Comparison of ENCODE assay signal across 8 cellular contexts in genomic region chr10:120600871-120601644, GRCh38.
A peak's percentile ranks its signal among the peaks of the same experiment; 100 is the strongest.
DNase-seq lines count a peak whose midpoint lies in the region; ATAC-seq and TF ChIP-seq lines count a peak whose summit lies in the region.

No MANE protein-coding gene starts in this region.

- H3K9me3 Mint-ChIP-seq in Calu3 (ENCODE audit: low read depth, unreplicated experiment) = no peaks in the 10 kb centered on the region

- H3K36me3 ChIP-seq in H7 (replicated peaks; ENCODE audit: control insufficient read depth, insufficient read depth, low read length) = no peaks in the 10 kb centered on the region
- no peaks in the 10 kb centered on the region for H3K36me3 ChIP-seq in kidney epithelial cell (ENCODE audit: control insufficient read depth, insufficient read depth, low read length)
- H3K36me3 ChIP-seq in spleen = no peaks in the 10 kb centered on the region

- no peak overlapping the region for H3K27ac ChIP-seq in spleen

- no TSS peak for BruUV-seq in Calu3 (replicated peaks; lab: Mats Ljungman, UMichigan)

- intact Hi-C loops in Calu3 (cut with micrococcal nuclease; ENCODE audit: unreplicated experiment) = loop anchor here (10.0 kb wide), 1 partner anchor 176 kb away; no protein-coding TSS in a partner anchor
- intact Hi-C loops in spleen (cut with DNase I; ENCODE audit: low total_unique reads) = no loop called here

- H3K27me3 ChIP-seq in H7 (ENCODE audit: control insufficient read depth, insufficient read depth, low read length) (no peaks in the 10 kb centered on the region), kidney epithelial cell (ENCODE audit: control insufficient read depth, insufficient read depth, low read length) (no peaks in the 10 kb centered on the region), spleen (replicated peaks in 1 of 7) (peaks cover 0 to 10% (median 0%) of the 10 kb centered on the region in 7 donors)

- CTCF ChIA-PET in Calu3 (lab: Charles Lee) = no interaction called here

- no peak for TF ChIP-seq POLR2A in spleen (IDR thresholded peaks at IDR 0.05)

- no peaks in the 10 kb centered on the region for H3K36me3 Mint-ChIP-seq in Calu3 (ENCODE audit: insufficient read depth, unreplicated experiment)

- H3K4me3 ChIP-seq in H7 (ENCODE audit: insufficient read depth, low read depth, low read length) = no peak overlapping the region
- no peak overlapping the region for H3K4me3 ChIP-seq in kidney epithelial cell (ENCODE audit: low read depth, low read length)
- H3K4me3 ChIP-seq in spleen = no peak overlapping the region

- TF ChIP-seq CTCF in Calu3 (IDR thresholded peaks at IDR 0.05; ENCODE audit: unreplicated experiment) (no peak), kidney epithelial cell (IDR thresholded peaks at IDR 0.05; ENCODE audit: insufficient read depth, low read length, poor library complexity, severe bottlenecking) (peak; percentile 70), spleen (IDR thresholded peaks at IDR 0.05 in 8 of 11, conservative IDR thresholded peaks at IDR 0.05 in 3 of 11) (no peak)

- peak; percentile 91 for ATAC-seq in SK-N-SH treated with all-trans-retinoic acid at 6 μM for 48 hours

- no peaks in the 10 kb centered on the region for H3K4me1 Mint-ChIP-seq in Calu3 (ENCODE audit: low read depth, unreplicated experiment)

- DNase-seq in Calu3 (peak; percentile 28), H7 (peak; percentile 66), kidney epithelial cell (ENCODE audit: low read depth) (no peak), NCI-H187 treated with DMSO at 0.1 percent for 48 hours (lab: John Stamatoyannopoulos, UW) (no peak), Kasumi-1 (lab: John Stamatoyannopoulos, UW) (no peak), SKM-1 treated with dmso at 0.1 percent for 144 hours (lab: John Stamatoyannopoulos, UW; ENCODE audit: unreplicated experiment) (no peak), spleen (no peak)

- 22 to 39% (median 29%) methylated on average over 11 to 12 of the region's 12 CpGs for WGBS in spleen, 5 donors

- H3K4me1 ChIP-seq in spleen = no peaks in the 10 kb centered on the region

- no peak overlapping the region for H3K27ac Mint-ChIP-seq in Calu3 (ENCODE audit: unreplicated experiment)

- no peak overlapping the region for H3K4me3 Mint-ChIP-seq in Calu3 (ENCODE audit: low read depth, unreplicated experiment)

- H3K9me3 ChIP-seq in spleen = peaks cover 0 to 3% (median 0%) of the 10 kb centered on the region in 8 donors

- no peaks in the 10 kb centered on the region for H3K27me3 Mint-ChIP-seq in Calu3 (ENCODE audit: unreplicated experiment)

TF ChIP-seq in SK-N-SH treated with all-trans-retinoic acid at 6 μM for 48 hours, 23 proteins besides CTCF, POLR2A, EP300 and RAD21:
- TF ChIP-seq ZNF70 (CRISPR knock-in tag; IDR thresholded peaks at IDR 0.05) (no peak), TSHZ2 (CRISPR knock-in tag; IDR thresholded peaks at IDR 0.05) (no peak), ESRRG (CRISPR knock-in tag; IDR thresholded peaks at IDR 0.05) (no peak), ZNF565 (CRISPR knock-in tag; conservative IDR thresholded peaks at IDR 0.05; ENCODE audit: low read depth) (no peak), GLIS3 (CRISPR knock-in tag; IDR thresholded peaks at IDR 0.05) (no peak), ZNF8 (CRISPR knock-in tag; IDR thresholded peaks at IDR 0.05) (no peak), BACH2 (CRISPR knock-in tag; IDR thresholded peaks at IDR 0.05; ENCODE audit: borderline replicate concordance) (no peak)

Comparison
In these comparisons a context has a peak if more than half of its experiments do, and no peak if none do; other contexts are left out.
1. DNase-seq: peak in Calu3 (single experiment) and H7 (single experiment); none in kidney epithelial cell (single experiment), NCI-H187 treated with DMSO at 0.1 percent for 48 hours (single experiment), Kasumi-1 (0 of 2), SKM-1 treated with dmso at 0.1 percent for 144 hours (single experiment) and spleen (single experiment).